ENCODE assay signal across 1 cellular context in the genomic region with DNA sequence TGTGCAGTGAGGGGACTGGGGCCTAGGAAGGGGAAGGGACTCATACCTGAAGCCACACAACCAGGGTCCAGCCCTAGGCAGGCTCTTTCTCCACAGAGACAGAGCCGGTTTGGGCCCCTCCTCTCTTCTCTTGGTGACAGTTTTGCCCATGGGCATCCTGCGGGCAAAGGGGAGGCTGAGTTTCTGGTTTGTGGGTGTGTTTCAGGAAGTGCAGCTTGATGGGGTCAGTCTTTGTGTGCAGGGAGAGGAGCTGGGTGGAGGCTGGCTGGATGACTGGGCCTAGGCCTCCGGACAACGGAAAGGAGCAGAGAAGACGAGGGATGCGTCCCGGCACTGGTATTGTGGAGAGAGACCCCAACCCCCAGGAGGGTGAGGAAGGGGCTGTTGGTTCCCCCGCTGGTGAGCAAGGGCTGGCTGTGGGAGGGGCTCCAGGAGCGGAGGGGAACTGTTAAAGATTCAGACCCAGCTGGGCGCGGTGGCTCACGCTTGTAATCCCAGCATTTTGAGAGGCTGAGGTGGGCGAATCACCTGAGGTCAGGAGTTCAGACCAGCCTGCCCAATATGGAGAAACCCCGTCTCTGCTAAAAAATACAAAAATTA.
TF ChIP-seq lines count a peak whose summit lies in the region.

No MANE protein-coding gene starts in this region.

TF ChIP-seq in HCT116, 20 proteins besides CTCF, POLR2A, EP300 and RAD21 (continued from another document):
- TF ChIP-seq CEBPB (IDR thresholded peaks at IDR 0.05; ENCODE audit: low read depth) (no peak), EGR1 (IDR thresholded peaks at IDR 0.05; ENCODE audit: low read depth) (no peak), SIN3A (IDR thresholded peaks at IDR 0.05; ENCODE audit: low read depth) (no peak)
- TF ChIP-seq, protein P1, sequence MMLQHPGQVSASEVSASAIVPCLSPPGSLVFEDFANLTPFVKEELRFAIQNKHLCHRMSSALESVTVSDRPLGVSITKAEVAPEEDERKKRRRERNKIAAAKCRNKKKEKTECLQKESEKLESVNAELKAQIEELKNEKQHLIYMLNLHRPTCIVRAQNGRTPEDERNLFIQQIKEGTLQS (IDR thresholded peaks at IDR 0.05): no peak
